In the genomic region with DNA sequence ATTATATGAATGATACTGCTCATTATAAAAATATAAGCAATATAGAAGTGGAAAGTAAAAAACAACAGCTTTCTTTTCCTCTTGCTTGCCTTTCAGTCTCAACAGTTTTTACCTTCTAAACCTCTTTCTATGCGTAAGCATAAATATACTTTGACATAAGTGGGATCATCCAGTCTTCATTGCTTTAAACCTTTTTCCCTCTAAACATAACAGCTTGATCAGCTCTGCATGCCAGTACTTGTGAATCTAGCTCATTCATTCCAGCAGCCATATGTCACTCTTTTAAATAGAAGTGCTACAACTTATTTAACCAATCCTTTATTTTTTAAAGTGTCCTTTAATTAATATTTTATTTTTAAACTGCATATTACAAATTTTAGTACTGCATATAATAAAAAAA, we compare ENCODE assay signal across 21 cellular contexts.
DNase-seq lines count a peak whose midpoint lies in the region; ATAC-seq, FAIRE-seq and TF ChIP-seq lines count a peak whose summit lies in the region.
"Had no signal": no experiment of that assay in that cellular context is flagged by ENCODE, and none has a peak within 500 bp of the region (broad histone marks: within the 10 kb centered on the region; RNA-seq: fewer than 3 reads in every experiment).

No MANE protein-coding gene starts in this region.

- no peaks in the 10 kb centered on the region for H3K27me3 Mint-ChIP-seq in astrocyte (ENCODE audit: low read depth, unreplicated experiment)
- no peaks in the 10 kb centered on the region for H3K27me3 Mint-ChIP-seq in CD4-positive, alpha-beta memory T cell
- H3K27me3 Mint-ChIP-seq in glutamatergic neuron (ENCODE audit: unreplicated experiment) = no peaks in the 10 kb centered on the region
- H3K27me3 Mint-ChIP-seq: activated CD4-positive, alpha-beta T cell treated with anti-CD3 and anti-CD28 coated beads, Interleukin-2, amount 10 ng/mL, durations not matched to agents 24 days and 14 days; naive B cell; stimulated activated naive B cell treated with anti-CD40 and anti-IgM and Interleukin-4, amounts not matched to agents 10 μg/mL and 1 μg/mL and 100 μg/mL, for 72 hours had no signal

- no peak overlapping the region for H3K9ac ChIP-seq in IMR-90 (ENCODE audit: low read depth, low read length)
- H3K9ac ChIP-seq in astrocyte (ENCODE audit: low read length) = no peak overlapping the region

- H3K14ac ChIP-seq in IMR-90 (replicated peaks; ENCODE audit: low read depth, low read length) = no peak overlapping the region

- H3K9me1 ChIP-seq in IMR-90 (ENCODE audit: insufficient read depth, low read length) = 0 out of 2 replicates have a peak, but pooled peaks cover 3% of the 10 kb centered on the region

- H3K4me1 Mint-ChIP-seq in astrocyte (ENCODE audit: low read depth, unreplicated experiment) (peaks cover 16% of the 10 kb centered on the region), glutamatergic neuron (ENCODE audit: low read depth, unreplicated experiment) (peaks cover 1% of the 10 kb centered on the region)
- peaks cover 9 to 11% (median 9%) of the 10 kb centered on the region in 4 donors for H3K4me1 Mint-ChIP-seq in CD4-positive, alpha-beta memory T cell
- H3K4me1 Mint-ChIP-seq: GM23338 had no signal

- BruUV-seq in IMR-90 (replicated peaks; lab: Mats Ljungman, UMichigan) = no TSS peak

- peaks cover 3% of the 10 kb centered on the region for H3K4me1 ChIP-seq in IMR-90 (ENCODE audit: control insufficient read depth, insufficient read depth, low read length)
- peaks cover 10% of the 10 kb centered on the region for H3K4me1 ChIP-seq in astrocyte (ENCODE audit: insufficient read depth, low read length)
- no peaks in the 10 kb centered on the region for H3K4me1 ChIP-seq in CD4-positive, alpha-beta memory T cell (ENCODE audit: insufficient read depth, low read length)

- ATAC-seq in IMR-90 (ENCODE audit: low read depth) (peak; percentile 42), HG02938 (IDR thresholded peaks at IDR 0.05; ENCODE audit: unreplicated experiment) (no peak), GM21367 (IDR thresholded peaks at IDR 0.05; ENCODE audit: unreplicated experiment) (no peak)
- ATAC-seq: GM23338 had no signal

- no peak overlapping the region for H2BK15ac ChIP-seq in IMR-90 (ENCODE audit: low read depth, low read length)

- H3K4me2 ChIP-seq in IMR-90 (ENCODE audit: low read depth, low read length) = no peak overlapping the region
- H3K4me2 ChIP-seq in astrocyte (ENCODE audit: low read length) = peak overlapping the region; percentile 50
- H3K4me2 ChIP-seq: GM23338 had no signal

- peak overlapping the region; percentile 59 for H3K27ac Mint-ChIP-seq in astrocyte (ENCODE audit: unreplicated experiment)
- H3K27ac Mint-ChIP-seq in CD4-positive, alpha-beta memory T cell = no peak overlapping the region
- no peak overlapping the region for H3K27ac Mint-ChIP-seq in glutamatergic neuron (ENCODE audit: unreplicated experiment)
- H3K27ac Mint-ChIP-seq: GM23338 had no signal

- H3K4ac ChIP-seq in IMR-90 (ENCODE audit: low read depth, low read length) = no peak overlapping the region

- DNase-seq in AG10803 (ENCODE audit: low read depth) (peak; percentile 29), IMR-90 (peak; percentile 63), astrocyte (ENCODE audit: low read depth) (peak; percentile 50), fibroblast of the aortic adventitia (ENCODE audit: low read depth) (peak; percentile 34), glutamatergic neuron (no peak)
- no peak for DNase-seq in CD4-positive, alpha-beta memory T cell
- DNase-seq: ACHN; activated CD4-positive, alpha-beta T cell treated with anti-CD3 and anti-CD28 coated beads, Interleukin-2, amount 10 ng/mL, durations not matched to agents 24 days and 14 days; activated naive CD4-positive, alpha-beta T cell treated with anti-CD3 and anti-CD28 coated beads for 36 hours; brain microvascular endothelial cell; effector CD4-positive, alpha-beta T cell; naive B cell; NCI-H1930; NCI-H526; spleen had no signal

- H2BK120ac ChIP-seq in IMR-90 (ENCODE audit: low read depth, low read length) = no peak overlapping the region

- no peaks in the 10 kb centered on the region for H3K9me3 ChIP-seq in IMR-90 (ENCODE audit: control insufficient read depth, insufficient read depth, low read length)
- no peaks in the 10 kb centered on the region for H3K9me3 ChIP-seq in astrocyte (ENCODE audit: insufficient read depth, low read depth, low read length)
- no peaks in the 10 kb centered on the region for H3K9me3 ChIP-seq in CD4-positive, alpha-beta memory T cell (ENCODE audit: control insufficient read depth in 1 of 2, low read length in 2 of 2)

- peaks cover 14% of the 10 kb centered on the region for H3K36me3 Mint-ChIP-seq in astrocyte (ENCODE audit: low read depth, unreplicated experiment)
- H3K36me3 Mint-ChIP-seq in CD4-positive, alpha-beta memory T cell = peaks cover 47 to 54% of the 10 kb centered on the region in 2 donors
- no peaks in the 10 kb centered on the region for H3K36me3 Mint-ChIP-seq in glutamatergic neuron (ENCODE audit: unreplicated experiment)

- H3K18ac ChIP-seq in IMR-90 (ENCODE audit: low read depth, low read length) = no peak overlapping the region

- TF ChIP-seq CTCF in AG10803 (conservative IDR thresholded peaks at IDR 0.05; ENCODE audit: low read length) = no peak
- TF ChIP-seq CTCF in IMR-90 (conservative IDR thresholded peaks at IDR 0.05; ENCODE audit: low read depth, low read length) = no peak
- no peak for TF ChIP-seq CTCF in astrocyte (IDR thresholded peaks at IDR 0.05; ENCODE audit: insufficient read depth, low read depth, low read length)
- TF ChIP-seq CTCF in fibroblast of the aortic adventitia (IDR thresholded peaks at IDR 0.05; ENCODE audit: insufficient read depth, low read length) = no peak
- TF ChIP-seq CTCF in glutamatergic neuron (IDR thresholded peaks at IDR 0.05; ENCODE audit: partially characterized antibody, unreplicated experiment) = no peak

- no peak overlapping the region for H2BK20ac ChIP-seq in IMR-90 (ENCODE audit: low read depth, low read length)

- no peak overlapping the region; a peak in 1 of 4 replicates for H4K8ac ChIP-seq in IMR-90 (ENCODE audit: low read depth in 2 of 2, low read length in 2 of 2)

- H3K4me3 ChIP-seq in AG10803 (ENCODE audit: low read length) (no peak overlapping the region), IMR-90 (ENCODE audit: insufficient read depth, low read depth, low read length) (no peak overlapping the region), astrocyte (ENCODE audit: insufficient read depth, low read depth, low read length) (no peak overlapping the region), fibroblast of the aortic adventitia (ENCODE audit: low read depth, low read length) (no peak overlapping the region)
- H3K4me3 ChIP-seq in CD4-positive, alpha-beta memory T cell (ENCODE audit: low read length in 2 of 2) = no peak overlapping the region
- H3K4me3 ChIP-seq: GM23338, SK-N-MC, spleen had no signal

- H3K56ac ChIP-seq in IMR-90 (ENCODE audit: extremely low read depth, insufficient read depth, low read length) = no peak overlapping the region

- no peak overlapping the region for H3K23ac ChIP-seq in IMR-90 (ENCODE audit: low read depth, low read length)

- intact Hi-C loops in IMR-90 (cut with micrococcal nuclease) = no loop called here
- intact Hi-C loops in CD4-positive, alpha-beta memory T cell (cut with micrococcal nuclease) = no loop called here

- no peak for TF ChIP-seq POLR2A in IMR-90 (IDR thresholded peaks at IDR 0.05; ENCODE audit: low read depth, low read length)

- dilution Hi-C loops in IMR-90 (cut with HindIII; ENCODE audit: low sequenced_read_pairs, unreplicated experiment) = no loop called here

- H4K91ac ChIP-seq in IMR-90 (ENCODE audit: insufficient read depth, low read depth, low read length) = no peak overlapping the region

- CTCF ChIA-PET in IMR-90 (lab: Yijun Ruan, JAX) = no interaction called here
- CTCF ChIA-PET in CD4-positive, alpha-beta memory T cell (lab: Charles Lee; ENCODE audit: partially characterized antibody) = no interaction called here

- in situ Hi-C loops in IMR-90 (cut with MboI; ENCODE audit: low sequenced_read_pairs) = no loop called here

- no peak overlapping the region for H4K5ac ChIP-seq in IMR-90 (ENCODE audit: low read depth, low read length)

- no CpG with 5 or more reads among the region's 1 CpG for WGBS in IMR-90 (ENCODE audit: extremely low coverage in 2 of 2, insufficient read length in 1 of 2), 2 experiments

- H3K79me1 ChIP-seq in IMR-90 (ENCODE audit: low read depth in 1 of 2, low read length in 2 of 2) = peaks cover 5 to 9% of the 10 kb centered on the region in 2 experiments; a peak in 3 of 4 replicates

- H2AFZ ChIP-seq in IMR-90 (replicated peaks; ENCODE audit: low read length, poor library complexity) (no peak overlapping the region), astrocyte (ENCODE audit: low read depth, low read length) (no peak overlapping the region)
- H2AFZ ChIP-seq: GM23338 had no signal

- H3K4me3 Mint-ChIP-seq in astrocyte (ENCODE audit: unreplicated experiment) (no peak overlapping the region), glutamatergic neuron (ENCODE audit: unreplicated experiment) (no peak overlapping the region)
- no peak overlapping the region for H3K4me3 Mint-ChIP-seq in CD4-positive, alpha-beta memory T cell
- H3K4me3 Mint-ChIP-seq: activated naive CD4-positive, alpha-beta T cell treated with anti-CD3 and anti-CD28 coated beads for 36 hours; GM23338; naive B cell had no signal

- no peaks in the 10 kb centered on the region for H3K79me2 ChIP-seq in astrocyte (ENCODE audit: insufficient read depth, low read length)

- H3K27ac ChIP-seq in IMR-90 (ENCODE audit: insufficient read depth, low read length) (no peak overlapping the region), astrocyte (ENCODE audit: low read depth, low read length) (peak overlapping the region; percentile 25)
- H3K27ac ChIP-seq in CD4-positive, alpha-beta memory T cell (ENCODE audit: low read depth, low read length) = no peak overlapping the region
- H3K27ac ChIP-seq: brain microvascular endothelial cell, spleen had no signal

- H2AK9ac ChIP-seq in IMR-90 (replicated peaks; ENCODE audit: low read depth, low read length, poor library complexity) = no peak overlapping the region

- peaks cover 2% of the 10 kb centered on the region; the same call in 1 of the 2 replicates for H3K36me3 ChIP-seq in IMR-90 (ENCODE audit: control insufficient read depth, insufficient read depth, low read length)
- no peaks in the 10 kb centered on the region for H3K36me3 ChIP-seq in astrocyte (ENCODE audit: insufficient read depth, low read length)
- H3K36me3 ChIP-seq in CD4-positive, alpha-beta memory T cell (ENCODE audit: insufficient read depth, low read length) = no peaks in the 10 kb centered on the region
- H3K36me3 ChIP-seq: brain microvascular endothelial cell had no signal

- no peak for TF ChIP-seq RAD21 in IMR-90 (IDR thresholded peaks at IDR 0.05; ENCODE audit: low read length)

- H3K27me3 ChIP-seq in IMR-90 (ENCODE audit: control insufficient read depth, insufficient read depth, low read length) (no peaks in the 10 kb centered on the region), astrocyte (ENCODE audit: insufficient read depth, low read length) (no peaks in the 10 kb centered on the region)
- H3K27me3 ChIP-seq in CD4-positive, alpha-beta memory T cell (ENCODE audit: insufficient read depth, low read length) = no peaks in the 10 kb centered on the region
- H3K27me3 ChIP-seq: brain microvascular endothelial cell, spleen had no signal

- FAIRE-seq in astrocyte (lab: Jason Lieb, UNC) = no peak
- FAIRE-seq: urothelium cell line had no signal

- H3K9me3 Mint-ChIP-seq in astrocyte (ENCODE audit: unreplicated experiment) = peaks cover 2% of the 10 kb centered on the region
- H3K9me3 Mint-ChIP-seq in CD4-positive, alpha-beta memory T cell = peaks cover 0 to 4% (median under 1%) of the 10 kb centered on the region in 8 donors
- peaks cover 1% of the 10 kb centered on the region for H3K9me3 Mint-ChIP-seq in glutamatergic neuron (ENCODE audit: unreplicated experiment)
- H3K9me3 Mint-ChIP-seq: GM23338 had no signal

- POLR2A ChIA-PET in IMR-90 (lab: Charles Lee; ENCODE audit: unreplicated experiment) = no interaction called here
- POLR2A ChIA-PET in CD4-positive, alpha-beta memory T cell (lab: Charles Lee; ENCODE audit: partially characterized antibody) = no interaction called here

- H2BK5ac ChIP-seq in IMR-90 (ENCODE audit: low read depth, low read length, poor library complexity, severe bottlenecking) = no peak overlapping the region

- no peaks in the 10 kb centered on the region for H4K20me1 ChIP-seq in IMR-90 (ENCODE audit: insufficient read depth, low read length)
- no peaks in the 10 kb centered on the region for H4K20me1 ChIP-seq in astrocyte (ENCODE audit: insufficient read depth, low read length)

- H2AK5ac ChIP-seq in IMR-90 (ENCODE audit: low read depth, low read length) = no peak overlapping the region

Comparison
In these comparisons a context has a peak if more than half of its experiments do, and no peak if none do; other contexts are left out.
1. DNase-seq: peak in AG10803 (single experiment), IMR-90 (single experiment), astrocyte (single experiment) and fibroblast of the aortic adventitia (single experiment); none in CD4-positive, alpha-beta memory T cell (0 of 5) and glutamatergic neuron (single experiment).